In the genomic region with DNA sequence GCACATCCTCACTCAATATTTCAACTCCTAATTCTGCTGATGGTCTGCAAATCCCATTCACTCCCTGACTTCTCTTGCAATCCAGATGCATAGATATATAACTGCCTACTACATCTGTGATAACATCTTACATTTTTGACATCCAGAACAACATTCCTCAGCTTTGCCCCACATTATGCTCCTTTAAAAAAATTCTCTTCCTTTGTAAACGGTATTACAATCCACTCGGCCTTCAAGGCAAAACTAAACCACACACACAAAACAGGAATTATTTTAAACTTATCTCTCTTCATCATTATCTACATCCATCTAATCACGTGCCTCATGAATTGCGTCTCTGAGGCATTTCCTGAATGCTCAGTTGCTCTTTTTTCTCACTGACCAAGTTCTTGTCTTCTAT, we compare ENCODE assay signal across 1 cellular context.
TF ChIP-seq lines count a peak whose summit lies in the region.

No MANE protein-coding gene starts in this region.

TF ChIP-seq in K562, 482 proteins besides CTCF, POLR2A, EP300 and RAD21 (continued from another document):
- TF ChIP-seq, protein P1, sequence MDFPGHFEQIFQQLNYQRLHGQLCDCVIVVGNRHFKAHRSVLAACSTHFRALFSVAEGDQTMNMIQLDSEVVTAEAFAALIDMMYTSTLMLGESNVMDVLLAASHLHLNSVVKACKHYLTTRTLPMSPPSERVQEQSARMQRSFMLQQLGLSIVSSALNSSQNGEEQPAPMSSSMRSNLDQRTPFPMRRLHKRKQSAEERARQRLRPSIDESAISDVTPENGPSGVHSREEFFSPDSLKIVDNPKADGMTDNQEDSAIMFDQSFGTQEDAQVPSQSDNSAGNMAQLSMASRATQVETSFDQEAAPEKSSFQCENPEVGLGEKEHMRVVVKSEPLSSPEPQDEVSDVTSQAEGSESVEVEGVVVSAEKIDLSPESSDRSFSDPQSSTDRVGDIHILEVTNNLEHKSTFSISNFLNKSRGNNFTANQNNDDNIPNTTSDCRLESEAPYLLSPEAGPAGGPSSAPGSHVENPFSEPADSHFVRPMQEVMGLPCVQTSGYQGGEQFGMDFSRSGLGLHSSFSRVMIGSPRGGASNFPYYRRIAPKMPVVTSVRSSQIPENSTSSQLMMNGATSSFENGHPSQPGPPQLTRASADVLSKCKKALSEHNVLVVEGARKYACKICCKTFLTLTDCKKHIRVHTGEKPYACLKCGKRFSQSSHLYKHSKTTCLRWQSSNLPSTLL (IDR thresholded peaks at IDR 0.05), result no peak
- TF ChIP-seq ZNF764 (CRISPR knock-in tag; IDR thresholded peaks at IDR 0.05; ENCODE audit: low read depth), result no peak
